In genomic region chr6:50187212-50188055, GRCh38 we compare ENCODE assay signal across 28 cellular contexts.
DNase-seq lines count a peak whose midpoint lies in the region; ATAC-seq and TF ChIP-seq lines count a peak whose summit lies in the region.
"Had no signal": no experiment of that assay in that cellular context is flagged by ENCODE, and none has a peak within 500 bp of the region (broad histone marks: within the 10 kb centered on the region; RNA-seq: fewer than 3 reads in every experiment).

No MANE protein-coding gene starts in this region.

- no peaks in the 10 kb centered on the region for H3K9me3 Mint-ChIP-seq in endodermal cell
- H3K9me3 Mint-ChIP-seq in stimulated activated naive B cell treated with anti-CD40 and anti-IgM and Interleukin-4, amounts not matched to agents 10 μg/mL and 1 μg/mL and 100 μg/mL, for 72 hours, result peaks cover 0 to 2% of the 10 kb centered on the region in 2 donors
- H3K9me3 Mint-ChIP-seq: T-helper 2 cell treated with Interferon-gamma antibody and Interleukin-4, amounts not matched to agents 5 μg/mL and 100 μg/mL, for 36 hours had no signal

- DNase-seq in NCI-H748 (lab: John Stamatoyannopoulos, UW; ENCODE audit: unreplicated experiment), result peak; percentile 14
- DNase-seq in NCI-H748 treated with DMSO at 0.1 percent for 48 hours (lab: John Stamatoyannopoulos, UW), result no peak
- peak; percentile 85 for DNase-seq in NCI-H345 (lab: John Stamatoyannopoulos, UW)
- no peak for DNase-seq in endodermal cell
- no peak for DNase-seq in stimulated activated naive B cell treated with anti-CD40 and anti-IgM and Interleukin-4, amounts not matched to agents 10 μg/mL and 1 μg/mL and 100 μg/mL, for 72 hours
- DNase-seq: activated CD4-positive, alpha-beta T cell treated with anti-CD3 and anti-CD28 coated beads, Interleukin-2, amount 50 U/mL, for 1 hour; activated CD8-positive, alpha-beta memory T cell treated with anti-CD3 and anti-CD28 coated beads, Interleukin-2, amount 10 ng/mL, durations not matched to agents 7 days and 5 days; activated naive CD4-positive, alpha-beta T cell treated with anti-CD3 and anti-CD28 coated beads, Interleukin-2, amount 50 U/mL, for 16 hours; activated T-cell treated with anti-CD3 and anti-CD28 coated beads, Interleukin-2, amount 50 U/mL, for 72 hours; amygdala; CD4-positive, alpha-beta T cell; DMS 273 treated with DMSO at 0.1 percent for 48 hours; effector CD8-positive, alpha-beta T cell; midbrain; naive thymus-derived CD8-positive, alpha-beta T cell; NCI-H1694; NK-92 treated with Interleukin-12 subunit alpha and Interleukin-12 subunit beta, amount 100 ng/mL, for 24 hours; ovary; PC-9; stimulated activated CD4-positive, alpha-beta T cell treated with anti-CD3 and anti-CD28 coated beads, Interleukin-2, amount 100 ng/mL, for 24 hours; tibial artery had no signal

- no peaks in the 10 kb centered on the region for H3K4me1 ChIP-seq in endodermal cell (ENCODE audit: control insufficient read depth, insufficient read depth, low read length)
- H3K4me1 ChIP-seq: tibial artery had no signal

- H3K9me3 ChIP-seq in endodermal cell (ENCODE audit: control insufficient read depth, low read length), result no peaks in the 10 kb centered on the region
- H3K9me3 ChIP-seq: ovary, tibial artery had no signal

- no peaks in the 10 kb centered on the region for H3K27me3 ChIP-seq in endodermal cell (ENCODE audit: control insufficient read depth, insufficient read depth, low read length, poor library complexity, severe bottlenecking)
- H3K27me3 ChIP-seq: ovary, tibial artery had no signal

- H3K36me3 ChIP-seq in endodermal cell (ENCODE audit: control insufficient read depth, insufficient read depth, low read length), result no peaks in the 10 kb centered on the region
- H3K36me3 ChIP-seq: ovary, tibial artery had no signal

- H3K4me3 Mint-ChIP-seq in endodermal cell, result no peak overlapping the region
- H3K4me3 Mint-ChIP-seq in stimulated activated naive B cell treated with anti-CD40 and anti-IgM and Interleukin-4, amounts not matched to agents 10 μg/mL and 1 μg/mL and 100 μg/mL, for 72 hours, result no peak overlapping the region
- H3K4me3 Mint-ChIP-seq: activated CD8-positive, alpha-beta memory T cell treated with anti-CD3 and anti-CD28 coated beads, Interleukin-2, amount 10 ng/mL, durations not matched to agents 7 days and 5 days; activated T-cell treated with anti-CD3 and anti-CD28 coated beads, Interleukin-2, amount 50 U/mL, for 72 hours; CD4-positive, alpha-beta T cell; naive thymus-derived CD8-positive, alpha-beta T cell; T-helper 2 cell treated with Interferon-gamma antibody and Interleukin-4, amounts not matched to agents 5 μg/mL and 100 μg/mL, for 36 hours had no signal

- no peaks in the 10 kb centered on the region for H3K36me3 Mint-ChIP-seq in endodermal cell (ENCODE audit: low read depth)
- no peaks in the 10 kb centered on the region for H3K36me3 Mint-ChIP-seq in stimulated activated naive B cell treated with anti-CD40 and anti-IgM and Interleukin-4, amounts not matched to agents 10 μg/mL and 1 μg/mL and 100 μg/mL, for 72 hours
- H3K36me3 Mint-ChIP-seq: activated CD8-positive, alpha-beta memory T cell treated with anti-CD3 and anti-CD28 coated beads, Interleukin-2, amount 10 ng/mL, durations not matched to agents 7 days and 5 days; naive thymus-derived CD8-positive, alpha-beta T cell had no signal

- peak; percentile 7 to 8 for ATAC-seq in stimulated activated naive B cell treated with anti-CD40 and anti-IgM and Interleukin-4, amounts not matched to agents 10 μg/mL and 1 μg/mL and 100 μg/mL, for 72 hours (replicated peaks)
- ATAC-seq in HG02981 (IDR thresholded peaks at IDR 0.05; ENCODE audit: unreplicated experiment) (no peak), HG03025 (IDR thresholded peaks at IDR 0.05; ENCODE audit: low FRiP score, unreplicated experiment) (no peak), HG03469 (IDR thresholded peaks at IDR 0.05; ENCODE audit: unreplicated experiment) (no peak)
- ATAC-seq: activated CD8-positive, alpha-beta memory T cell treated with anti-CD3 and anti-CD28 coated beads, Interleukin-2, amount 10 ng/mL, durations not matched to agents 7 days and 5 days; activated T-cell treated with anti-CD3 and anti-CD28 coated beads, Interleukin-2, amount 50 U/mL, for 72 hours; naive thymus-derived CD8-positive, alpha-beta T cell; Right ventricle myocardium inferior had no signal

- no peak overlapping the region for H3K27ac Mint-ChIP-seq in endodermal cell
- H3K27ac Mint-ChIP-seq in stimulated activated naive B cell treated with anti-CD40 and anti-IgM and Interleukin-4, amounts not matched to agents 10 μg/mL and 1 μg/mL and 100 μg/mL, for 72 hours, result no peak overlapping the region
- H3K27ac Mint-ChIP-seq: activated CD8-positive, alpha-beta memory T cell treated with anti-CD3 and anti-CD28 coated beads, Interleukin-2, amount 10 ng/mL, durations not matched to agents 7 days and 5 days; activated T-cell treated with anti-CD3 and anti-CD28 coated beads, Interleukin-2, amount 50 U/mL, for 72 hours; CD4-positive, alpha-beta T cell; naive thymus-derived CD8-positive, alpha-beta T cell; T-helper 2 cell treated with Interferon-gamma antibody and Interleukin-4, amounts not matched to agents 5 μg/mL and 100 μg/mL, for 36 hours had no signal

- peak overlapping the region; percentile 55 for H3K27ac ChIP-seq in endodermal cell (ENCODE audit: low read depth, low read length)
- H3K27ac ChIP-seq: ovary, PC-9, tibial artery, VCaP had no signal

- 70 to 86% methylated on average over 2 to 10 of the region's 10 CpGs for WGBS in endodermal cell (ENCODE audit: insufficient coverage in 1 of 2, insufficient read length in 1 of 2), 2 experiments

- no peak overlapping the region for H3K4me3 ChIP-seq in endodermal cell (ENCODE audit: low read length)
- H3K4me3 ChIP-seq: ovary, PC-9, smooth muscle cell, tibial artery had no signal

- peaks cover 8% of the 10 kb centered on the region for H3K4me1 Mint-ChIP-seq in endodermal cell
- no peaks in the 10 kb centered on the region for H3K4me1 Mint-ChIP-seq in stimulated activated naive B cell treated with anti-CD40 and anti-IgM and Interleukin-4, amounts not matched to agents 10 μg/mL and 1 μg/mL and 100 μg/mL, for 72 hours
- H3K4me1 Mint-ChIP-seq: activated CD8-positive, alpha-beta memory T cell treated with anti-CD3 and anti-CD28 coated beads, Interleukin-2, amount 10 ng/mL, durations not matched to agents 7 days and 5 days; naive thymus-derived CD8-positive, alpha-beta T cell had no signal

- TF ChIP-seq CTCF in endodermal cell (conservative IDR thresholded peaks at IDR 0.05), result no peak

- H3K9ac ChIP-seq in endodermal cell (ENCODE audit: extremely low read depth, low read length, poor library complexity, severe bottlenecking), result no peak overlapping the region

- H3K27me3 Mint-ChIP-seq in endodermal cell (ENCODE audit: insufficient read depth), result no peaks in the 10 kb centered on the region
- no peaks in the 10 kb centered on the region for H3K27me3 Mint-ChIP-seq in stimulated activated naive B cell treated with anti-CD40 and anti-IgM and Interleukin-4, amounts not matched to agents 10 μg/mL and 1 μg/mL and 100 μg/mL, for 72 hours
- H3K27me3 Mint-ChIP-seq: activated CD8-positive, alpha-beta memory T cell treated with anti-CD3 and anti-CD28 coated beads, Interleukin-2, amount 10 ng/mL, durations not matched to agents 7 days and 5 days; CD4-positive, alpha-beta T cell; naive thymus-derived CD8-positive, alpha-beta T cell had no signal

Comparison
In these comparisons a context has a peak if more than half of its experiments do, and no peak if none do; other contexts are left out.
1. DNase-seq: peak in NCI-H748 (single experiment) and NCI-H345 (single experiment); none in NCI-H748 treated with DMSO at 0.1 percent for 48 hours (single experiment), endodermal cell (single experiment) and stimulated activated naive B cell treated with anti-CD40 and anti-IgM and Interleukin-4, amounts not matched to agents 10 μg/mL and 1 μg/mL and 100 μg/mL, for 72 hours (single experiment).
2. ATAC-seq: peak in stimulated activated naive B cell treated with anti-CD40 and anti-IgM and Interleukin-4, amounts not matched to agents 10 μg/mL and 1 μg/mL and 100 μg/mL, for 72 hours (2 of 2); none in HG02981 (single experiment), HG03025 (single experiment) and HG03469 (single experiment).